In genomic region chr2:19435815-19436214, GRCh38 we compare ENCODE assay signal across 1 cellular context.
TF ChIP-seq lines count a peak whose summit lies in the region.

No MANE protein-coding gene starts in this region.

TF ChIP-seq in HepG2, 621 proteins besides CTCF, POLR2A, EP300 and RAD21 (continued from another document):
- TF ChIP-seq CREBL2 (CRISPR knock-in tag; IDR thresholded peaks at IDR 0.05; ENCODE audit: borderline replicate concordance) (no peak), JARID2 (CRISPR knock-in tag; IDR thresholded peaks at IDR 0.05; ENCODE audit: insufficient replicate concordance) (no peak), SCMH1 (CRISPR knock-in tag; IDR thresholded peaks at IDR 0.05; ENCODE audit: borderline replicate concordance) (no peak), ZNF629 (CRISPR knock-in tag; conservative IDR thresholded peaks at IDR 0.05) (no peak), ZNF678 (CRISPR knock-in tag; IDR thresholded peaks at IDR 0.05) (no peak), NFRKB (IDR thresholded peaks at IDR 0.05) (no peak), SSRP1 (CRISPR knock-in tag; IDR thresholded peaks at IDR 0.05) (no peak), XBP1 (CRISPR knock-in tag; IDR thresholded peaks at IDR 0.05) (no peak), BRD4 (CRISPR knock-in tag; IDR thresholded peaks at IDR 0.05) (no peak), ADNP (CRISPR knock-in tag; IDR thresholded peaks at IDR 0.05) (no peak), PATZ1 (CRISPR knock-in tag; IDR thresholded peaks at IDR 0.05) (no peak), ZNF317 (CRISPR knock-in tag; IDR thresholded peaks at IDR 0.05) (no peak), HDAC6 (IDR thresholded peaks at IDR 0.05; ENCODE audit: low read depth, low read length) (no peak), IKZF1 (IDR thresholded peaks at IDR 0.05) (no peak), ZNF224 (CRISPR knock-in tag; IDR thresholded peaks at IDR 0.05) (no peak)
